ENCODE assay signal across 18 cellular contexts in genomic region chr14:69327507-69327906, GRCh38.
"Had no signal": no experiment of that assay in that cellular context is flagged by ENCODE, and none has a peak within 500 bp of the region (broad histone marks: within the 10 kb centered on the region; RNA-seq: fewer than 3 reads in every experiment).

No MANE protein-coding gene starts in this region.

- ATAC-seq: activated CD4-positive, CD25-positive, alpha-beta regulatory T cell treated with anti-CD3 and anti-CD28 coated beads, Interleukin-2, amount 50 U/mL, for 24 hours; left ventricle myocardium superior; pancreas; right lobe of liver; stimulated activated naive B cell treated with anti-CD40 and anti-IgM and Interleukin-4, amounts not matched to agents 10 μg/mL and 1 μg/mL and 100 μg/mL, for 72 hours had no signal

- H3K27ac ChIP-seq: ascending aorta, breast epithelium, esophagus squamous epithelium, neutrophil, pancreas, right lobe of liver had no signal

- H3K27me3 ChIP-seq: ascending aorta, breast epithelium, pancreas, right lobe of liver had no signal

- H3K9me3 ChIP-seq: ascending aorta, breast epithelium, esophagus squamous epithelium, neutrophil, pancreas, right lobe of liver had no signal

- H3K27ac Mint-ChIP-seq: activated naive CD4-positive, alpha-beta T cell treated with anti-CD3 and anti-CD28 coated beads for 36 hours; activated T-helper 2 cell treated with anti-CD3 and anti-CD28 coated beads, Interferon-gamma antibody, Interleukin-2, Interleukin-4, amounts not matched to agents 10 μg/mL and 5 μg/mL and 100 μg/mL, durations not matched to agents 14 hours and 24 hours and 36 hours; dendritic cell treated with granulocyte-macrophage colony-stimulating factor and Interleukin-4, amounts not matched to agents 40 ng/mL and 50 ng/mL, for 4 days; immature natural killer cell; stimulated activated naive B cell treated with anti-CD40 and anti-IgM and Interleukin-4, amounts not matched to agents 10 μg/mL and 1 μg/mL and 100 μg/mL, for 72 hours; T-helper 1 cell treated with Interleukin-12 subunit alpha and Interleukin-12 subunit beta and Interleukin-4 antibody, amounts not matched to agents 30 μg/mL and 1 μg/mL, for 36 hours had no signal

- H3K9me3 Mint-ChIP-seq: activated naive CD4-positive, alpha-beta T cell treated with anti-CD3 and anti-CD28 coated beads for 36 hours; activated T-helper 2 cell treated with anti-CD3 and anti-CD28 coated beads, Interferon-gamma antibody, Interleukin-2, Interleukin-4, amounts not matched to agents 10 μg/mL and 5 μg/mL and 100 μg/mL, durations not matched to agents 14 hours and 24 hours and 36 hours; dendritic cell treated with granulocyte-macrophage colony-stimulating factor and Interleukin-4, amounts not matched to agents 40 ng/mL and 50 ng/mL, for 4 days; immature natural killer cell; stimulated activated naive B cell treated with anti-CD40 and anti-IgM and Interleukin-4, amounts not matched to agents 10 μg/mL and 1 μg/mL and 100 μg/mL, for 72 hours; T-helper 1 cell treated with Interleukin-12 subunit alpha and Interleukin-12 subunit beta and Interleukin-4 antibody, amounts not matched to agents 30 μg/mL and 1 μg/mL, for 36 hours had no signal

- H3K4me1 ChIP-seq: ascending aorta, breast epithelium, esophagus squamous epithelium, pancreas, right lobe of liver had no signal

- H3K36me3 Mint-ChIP-seq: immature natural killer cell; stimulated activated naive B cell treated with anti-CD40 and anti-IgM and Interleukin-4, amounts not matched to agents 10 μg/mL and 1 μg/mL and 100 μg/mL, for 72 hours had no signal

- H3K4me3 Mint-ChIP-seq: activated naive CD4-positive, alpha-beta T cell treated with anti-CD3 and anti-CD28 coated beads for 36 hours; dendritic cell treated with granulocyte-macrophage colony-stimulating factor and Interleukin-4, amounts not matched to agents 40 ng/mL and 50 ng/mL, for 4 days; immature natural killer cell; stimulated activated naive B cell treated with anti-CD40 and anti-IgM and Interleukin-4, amounts not matched to agents 10 μg/mL and 1 μg/mL and 100 μg/mL, for 72 hours; T-helper 1 cell treated with Interleukin-12 subunit alpha and Interleukin-12 subunit beta and Interleukin-4 antibody, amounts not matched to agents 30 μg/mL and 1 μg/mL, for 36 hours had no signal

- DNase-seq: activated CD4-positive, alpha-beta T cell treated with anti-CD3 and anti-CD28 coated beads, Interleukin-2, amount 50 U/mL, for 1 hour; activated naive CD4-positive, alpha-beta T cell treated with anti-CD3 and anti-CD28 coated beads for 36 hours; activated T-cell treated with anti-CD3 and anti-CD28 coated beads for 4 hours; cerebellar nuclear complex; effector memory CD4-positive, alpha-beta T cell; esophagus squamous epithelium; immature natural killer cell; left ventricle myocardium superior; stimulated activated naive B cell treated with anti-CD40 and anti-IgM and Interleukin-4, amounts not matched to agents 10 μg/mL and 1 μg/mL and 100 μg/mL, for 72 hours had no signal

- H3K36me3 ChIP-seq: ascending aorta, breast epithelium, esophagus squamous epithelium, neutrophil, pancreas, right lobe of liver had no signal

- H3K4me1 Mint-ChIP-seq: immature natural killer cell; stimulated activated naive B cell treated with anti-CD40 and anti-IgM and Interleukin-4, amounts not matched to agents 10 μg/mL and 1 μg/mL and 100 μg/mL, for 72 hours had no signal

- H3K4me3 ChIP-seq: ascending aorta, breast epithelium, esophagus squamous epithelium, pancreas, right lobe of liver had no signal
